ENCODE assay signal across 1 cellular context in genomic region chr2:55839182-55839819, GRCh38.
TF ChIP-seq lines count a peak whose summit lies in the region.

No MANE protein-coding gene starts in this region.

TF ChIP-seq in HEK293, 187 proteins besides CTCF, POLR2A, EP300 and RAD21 (continued from another document):
- TF ChIP-seq PRDM2 (tag by site-specific recombination; IDR thresholded peaks at IDR 0.05; ENCODE audit: borderline replicate concordance) (no peak), ZXDB (tag by site-specific recombination; IDR thresholded peaks at IDR 0.05) (0 out of 2 replicates have a peak, but pooled peaks have one; percentile 32), SCRT1 (tag by site-specific recombination; IDR thresholded peaks at IDR 0.05; ENCODE audit: borderline replicate concordance) (peak; percentile 44; the same call in 1 of the 2 replicates), PRDM10 (tag by site-specific recombination; IDR thresholded peaks at IDR 0.05) (no peak), ZNF560 (tag by site-specific recombination; IDR thresholded peaks at IDR 0.05; ENCODE audit: borderline replicate concordance) (no peak), FEZF1 (tag by site-specific recombination; IDR thresholded peaks at IDR 0.05) (peak; percentile 57), PRDM6 (tag by site-specific recombination; IDR thresholded peaks at IDR 0.05) (0 out of 2 replicates have a peak, but pooled peaks have one; percentile 72), OSR2 (tag by site-specific recombination; IDR thresholded peaks at IDR 0.05) (peak; percentile 67; the same call in 1 of the 2 replicates), ZNF629 (tag by site-specific recombination; IDR thresholded peaks at IDR 0.05) (peak; percentile 59), SP2 (tag by site-specific recombination; IDR thresholded peaks at IDR 0.05) (no peak), ZNF121 (tag by site-specific recombination; IDR thresholded peaks at IDR 0.05) (no peak), KLF1 (tag by site-specific recombination; IDR thresholded peaks at IDR 0.05) (no peak), ZNF580 (tag by site-specific recombination; IDR thresholded peaks at IDR 0.05) (no peak), ZBTB8A (tag by site-specific recombination; IDR thresholded peaks at IDR 0.05) (no peak), ZNF394 (tag by site-specific recombination; IDR thresholded peaks at IDR 0.05; ENCODE audit: borderline replicate concordance) (no peak), SCRT2 (tag by site-specific recombination; IDR thresholded peaks at IDR 0.05) (peak; percentile 50), KLF16 (tag by site-specific recombination; IDR thresholded peaks at IDR 0.05) (no peak), MZF1 (tag by site-specific recombination; IDR thresholded peaks at IDR 0.05; ENCODE audit: borderline replicate concordance) (0 out of 2 replicates have a peak, but pooled peaks have one; percentile 19), ZNF488 (tag by site-specific recombination; IDR thresholded peaks at IDR 0.05) (no peak), GLI2 (tag by site-specific recombination; IDR thresholded peaks at IDR 0.05; ENCODE audit: borderline replicate concordance, low read depth) (0 out of 2 replicates have a peak, but pooled peaks have one; percentile 45), TRIM28 (IDR thresholded peaks at IDR 0.05; ENCODE audit: borderline replicate concordance, low read length) (0 out of 2 replicates have a peak, but pooled peaks have one; percentile 48), ZSCAN30 (tag by site-specific recombination; IDR thresholded peaks at IDR 0.05) (0 out of 2 replicates have a peak, but pooled peaks have one; percentile 38), KLF17 (tag by site-specific recombination; IDR thresholded peaks at IDR 0.05) (no peak), ZBTB44 (tag by site-specific recombination; IDR thresholded peaks at IDR 0.05) (peak; percentile 83), ZEB2 (tag by site-specific recombination; IDR thresholded peaks at IDR 0.05) (peak; percentile 54; the same call in 1 of the 2 replicates), ATF2 (tag by site-specific recombination; IDR thresholded peaks at IDR 0.05; ENCODE audit: low read depth) (no peak), ZNF521 (tag by site-specific recombination; IDR thresholded peaks at IDR 0.05) (no peak), ZNF785 (tag by site-specific recombination; IDR thresholded peaks at IDR 0.05) (no peak), ZNF677 (tag by site-specific recombination; IDR thresholded peaks at IDR 0.05) (no peak), ZNF654 (tag by site-specific recombination; IDR thresholded peaks at IDR 0.05; ENCODE audit: low read depth) (no peak), ZNF133 (tag by site-specific recombination; IDR thresholded peaks at IDR 0.05) (no peak), HOXA7 (CRISPR knock-in tag; IDR thresholded peaks at IDR 0.05; ENCODE audit: borderline replicate concordance) (no peak), ZNF664 (tag by site-specific recombination; IDR thresholded peaks at IDR 0.05) (no peak), ZNF692 (tag by site-specific recombination; IDR thresholded peaks at IDR 0.05) (no peak)
